12 cellular contexts compared by ENCODE assay signal in genomic region chr6:21992178-21992967, GRCh38.
DNase-seq lines count a peak whose midpoint lies in the region; ATAC-seq, FAIRE-seq and TF ChIP-seq lines count a peak whose summit lies in the region.
"Had no signal": no experiment of that assay in that cellular context is flagged by ENCODE, and none has a peak within 500 bp of the region (broad histone marks: within the 10 kb centered on the region; RNA-seq: fewer than 3 reads in every experiment).

No MANE protein-coding gene starts in this region.

- no peaks in the 10 kb centered on the region for H4K20me1 ChIP-seq in hepatocyte (ENCODE audit: insufficient read depth, poor library complexity, severe bottlenecking)

- H3K4me2 ChIP-seq in hepatocyte, result no peak overlapping the region

- H2AFZ ChIP-seq in hepatocyte, result no peak overlapping the region

- H3K27me3 ChIP-seq in BJ (ENCODE audit: control insufficient read depth, insufficient read depth, low read length), result no peaks in the 10 kb centered on the region
- H3K27me3 ChIP-seq in WERI-Rb-1 (ENCODE audit: insufficient read depth, low read depth, severe bottlenecking), result no peaks in the 10 kb centered on the region
- H3K27me3 ChIP-seq in hepatocyte, result no peaks in the 10 kb centered on the region
- H3K27me3 ChIP-seq: gastrocnemius medialis, sigmoid colon had no signal

- FAIRE-seq in GM19239 (lab: Jason Lieb, UNC), result no peak

- H3K9me2 ChIP-seq in hepatocyte (replicated peaks; ENCODE audit: insufficient read depth), result no peaks in the 10 kb centered on the region

- peak overlapping the region; percentile 60 for H3K27ac ChIP-seq in WERI-Rb-1
- no peak overlapping the region for H3K27ac ChIP-seq in hepatocyte
- H3K27ac ChIP-seq: gastrocnemius medialis, sigmoid colon had no signal

- TF ChIP-seq CTCF in BJ (IDR thresholded peaks at IDR 0.05; ENCODE audit: insufficient read depth, low read depth, low read length) (no peak), WERI-Rb-1 (IDR thresholded peaks at IDR 0.05; ENCODE audit: low read depth, low read length) (no peak), hepatocyte (IDR thresholded peaks at IDR 0.05; ENCODE audit: poor library complexity) (no peak)

- DNase-seq in BJ (ENCODE audit: low read depth) (peak; percentile 35), HK-2 (ENCODE audit: unreplicated experiment) (peak; percentile 11), WERI-Rb-1 (peak; percentile 84), hepatocyte (ENCODE audit: low spot score) (peak; percentile 61), GM19240 (ENCODE audit: insufficient read length, low spot score) (no peak), GM19239 (ENCODE audit: insufficient read length, low spot score) (no peak), NOMO-1 (lab: John Stamatoyannopoulos, UW; ENCODE audit: unreplicated experiment in 2 of 2) (no peak)
- DNase-seq: gastrocnemius medialis, NCI-H524 treated with DMSO at 0.1 percent for 48 hours, sigmoid colon, T1000 had no signal

- H3K4me1 ChIP-seq in hepatocyte (ENCODE audit: insufficient read depth), result peaks cover 20% of the 10 kb centered on the region

- 57% methylated on average over 6 of the region's 6 CpGs for WGBS in hepatocyte (ENCODE audit: low lambda C conversion rate, missing lambda C conversion rate)

- CTCF ChIA-PET in BJ (lab: Yijun Ruan, JAX), result interaction anchor here (1.2 kb wide), 1 partner anchor 15 kb away, joined by 4 read pairs; no protein-coding TSS in a partner anchor

- no peak overlapping the region for H3K4me3 ChIP-seq in BJ (ENCODE audit: low read depth, low read length)
- H3K4me3 ChIP-seq in WERI-Rb-1 (ENCODE audit: low read depth, low read length), result no peak overlapping the region
- H3K4me3 ChIP-seq in hepatocyte, result no peak overlapping the region
- H3K4me3 ChIP-seq: gastrocnemius medialis, sigmoid colon had no signal

- H3K36me3 ChIP-seq in BJ (ENCODE audit: control insufficient read depth, insufficient read depth, low read length) (no peaks in the 10 kb centered on the region), WERI-Rb-1 (no peaks in the 10 kb centered on the region), hepatocyte (replicated peaks; ENCODE audit: insufficient read depth, low read depth) (no peaks in the 10 kb centered on the region)
- H3K36me3 ChIP-seq: gastrocnemius medialis, sigmoid colon had no signal

- H3K79me2 ChIP-seq in hepatocyte, result no peaks in the 10 kb centered on the region

- POLR2A ChIA-PET in BJ (lab: Charles Lee), result no interaction called here

- ATAC-seq in GM21786 (IDR thresholded peaks at IDR 0.05; ENCODE audit: unreplicated experiment), result no peak
- ATAC-seq: gastrocnemius medialis had no signal

- H3K9me3 ChIP-seq in WERI-Rb-1 (ENCODE audit: severe bottlenecking), result peaks cover 4% of the 10 kb centered on the region
- H3K9me3 ChIP-seq in hepatocyte (ENCODE audit: low read depth), result no peaks in the 10 kb centered on the region
- H3K9me3 ChIP-seq: gastrocnemius medialis, sigmoid colon had no signal

Comparison
In these comparisons a context has a peak if more than half of its experiments do, and no peak if none do; other contexts are left out.
1. DNase-seq: peak in BJ (single experiment), HK-2 (single experiment), WERI-Rb-1 (single experiment) and hepatocyte (single experiment); none in GM19240 (single experiment), GM19239 (single experiment) and NOMO-1 (0 of 2).